In the genomic region with DNA sequence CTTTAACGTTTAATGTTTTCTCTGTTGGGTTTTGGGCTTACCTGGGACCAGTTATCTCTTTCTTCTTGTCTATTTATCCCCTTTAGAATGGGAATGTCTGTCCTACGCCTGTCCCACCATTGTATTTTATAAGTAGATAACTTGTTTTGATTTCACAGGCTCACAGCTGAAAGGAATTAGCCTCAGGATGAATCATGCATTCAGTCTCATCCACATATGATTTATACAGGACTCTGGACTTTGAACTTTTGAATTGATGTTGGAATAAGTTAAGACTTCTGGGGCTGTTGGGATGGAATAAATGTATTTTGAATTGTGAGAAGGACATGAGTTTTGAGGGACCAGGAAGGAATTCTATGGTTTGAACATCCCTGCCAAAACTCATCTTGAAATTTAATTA, we compare ENCODE assay signal across 22 cellular contexts.
DNase-seq lines count a peak whose midpoint lies in the region; ATAC-seq and TF ChIP-seq lines count a peak whose summit lies in the region.
"Had no signal": no experiment of that assay in that cellular context is flagged by ENCODE, and none has a peak within 500 bp of the region (broad histone marks: within the 10 kb centered on the region; RNA-seq: fewer than 3 reads in every experiment).

No MANE protein-coding gene starts in this region.

- CTCF ChIA-PET in IMR-90 (lab: Yijun Ruan, JAX): no interaction called here
- CTCF ChIA-PET in CD8-positive, alpha-beta memory T cell (lab: Charles Lee): no interaction called here

- TF ChIP-seq POLR2A in IMR-90 (IDR thresholded peaks at IDR 0.05; ENCODE audit: low read depth, low read length): no peak

- H3K27me3 ChIP-seq in IMR-90 (ENCODE audit: control insufficient read depth, insufficient read depth, low read length): no peaks in the 10 kb centered on the region
- H3K27me3 ChIP-seq in neural progenitor cell: no peaks in the 10 kb centered on the region
- H3K27me3 ChIP-seq in CD8-positive, alpha-beta memory T cell (ENCODE audit: insufficient read depth, low read length, poor library complexity, severe bottlenecking): no peaks in the 10 kb centered on the region
- H3K27me3 ChIP-seq: BLaER1 treated with 17β-estradiol and CSF1 and Interleukin-3, amounts not matched to agents 10 nM and 100 nM had no signal

- H4K8ac ChIP-seq in IMR-90 (ENCODE audit: low read depth in 2 of 2, low read length in 2 of 2): no peak overlapping the region

- no peaks in the 10 kb centered on the region for H3K27me3 Mint-ChIP-seq in neural progenitor cell (ENCODE audit: insufficient read depth, low read depth)
- peaks cover 13 to 19% of the 10 kb centered on the region in 2 donors for H3K27me3 Mint-ChIP-seq in CD8-positive, alpha-beta memory T cell

- no peak overlapping the region for H3K14ac ChIP-seq in IMR-90 (replicated peaks; ENCODE audit: low read depth, low read length)

- no peak overlapping the region for H2BK120ac ChIP-seq in IMR-90 (ENCODE audit: low read depth, low read length)

- no peak overlapping the region for H3K4me3 Mint-ChIP-seq in neural progenitor cell
- H3K4me3 Mint-ChIP-seq in CD8-positive, alpha-beta memory T cell: no peak overlapping the region
- H3K4me3 Mint-ChIP-seq: B cell; CD8-positive, alpha-beta T cell; HFFc6 had no signal

- H3K79me2 ChIP-seq in neural progenitor cell (ENCODE audit: low read depth): no peaks in the 10 kb centered on the region

- no peaks in the 10 kb centered on the region for H3K4me1 ChIP-seq in IMR-90 (ENCODE audit: control insufficient read depth, insufficient read depth, low read length)
- H3K4me1 ChIP-seq in neural progenitor cell: no peaks in the 10 kb centered on the region
- no peaks in the 10 kb centered on the region for H3K4me1 ChIP-seq in CD8-positive, alpha-beta memory T cell (ENCODE audit: insufficient read depth, low read length)

- TF ChIP-seq RAD21 in IMR-90 (IDR thresholded peaks at IDR 0.05; ENCODE audit: low read length): no peak

- H2BK20ac ChIP-seq in IMR-90 (ENCODE audit: low read depth, low read length): no peak overlapping the region

- no peaks in the 10 kb centered on the region for H3F3A ChIP-seq in neural progenitor cell (ENCODE audit: low read depth)

- no peak overlapping the region for H4K91ac ChIP-seq in IMR-90 (ENCODE audit: insufficient read depth, low read depth, low read length)

- intact Hi-C loops in IMR-90 (cut with micrococcal nuclease): no loop called here

- H2AK9ac ChIP-seq in IMR-90 (replicated peaks; ENCODE audit: low read depth, low read length, poor library complexity): no peak overlapping the region

- H4K20me1 ChIP-seq in IMR-90 (ENCODE audit: insufficient read depth, low read length): no peaks in the 10 kb centered on the region
- H4K20me1 ChIP-seq in neural progenitor cell (ENCODE audit: low read depth): no peaks in the 10 kb centered on the region
- H4K20me1 ChIP-seq: BLaER1 treated with 17β-estradiol and CSF1 and Interleukin-3, amounts not matched to agents 10 nM and 100 nM had no signal

- H3K27ac Mint-ChIP-seq in neural progenitor cell: no peak overlapping the region
- no peak overlapping the region for H3K27ac Mint-ChIP-seq in CD8-positive, alpha-beta memory T cell
- H3K27ac Mint-ChIP-seq: B cell; CD8-positive, alpha-beta T cell; HFFc6 had no signal

- H4K5ac ChIP-seq in IMR-90 (ENCODE audit: low read depth, low read length): no peak overlapping the region

- dilution Hi-C loops in IMR-90 (cut with HindIII; ENCODE audit: low sequenced_read_pairs, unreplicated experiment): no loop called here

- H3K4me1 Mint-ChIP-seq in neural progenitor cell: no peaks in the 10 kb centered on the region
- no peaks in the 10 kb centered on the region for H3K4me1 Mint-ChIP-seq in CD8-positive, alpha-beta memory T cell
- H3K4me1 Mint-ChIP-seq: B cell had no signal

- H3K18ac ChIP-seq in IMR-90 (ENCODE audit: low read depth, low read length): no peak overlapping the region

- H3K9me3 Mint-ChIP-seq in neural progenitor cell: peaks cover 9% of the 10 kb centered on the region
- peaks cover 6 to 23% (median 20%) of the 10 kb centered on the region in 5 donors for H3K9me3 Mint-ChIP-seq in CD8-positive, alpha-beta memory T cell

- H3K9me3 ChIP-seq in IMR-90 (ENCODE audit: control insufficient read depth, insufficient read depth, low read length) (peaks cover 3% of the 10 kb centered on the region; the same call in 1 of the 2 replicates), neural progenitor cell (ENCODE audit: low read depth) (no peaks in the 10 kb centered on the region)
- H3K9me3 ChIP-seq in CD8-positive, alpha-beta memory T cell (ENCODE audit: low read length): no peaks in the 10 kb centered on the region

- DNase-seq in EH (ENCODE audit: low read depth) (peak; percentile 10), IMR-90 (peak; percentile 41), fibroblast of gingiva (ENCODE audit: low read depth) (peak; percentile 10), stromal cell of bone marrow (ENCODE audit: low read depth) (peak; percentile 14), neural progenitor cell (ENCODE audit: low spot score) (no peak), NCI-H748 treated with DMSO at 0.1 percent for 48 hours (lab: John Stamatoyannopoulos, UW) (no peak)
- DNase-seq in CD8-positive, alpha-beta memory T cell: no peak
- DNase-seq: ACHN; CD8-positive, alpha-beta T cell; COR-L47; DMS 273 treated with DMSO at 0.1 percent for 48 hours; DMS53; DND-41; GDM1; GOT3; H7; HFFc6 had no signal

- no peak overlapping the region for H3K23ac ChIP-seq in IMR-90 (ENCODE audit: low read depth, low read length)

- no peak overlapping the region for H3K4ac ChIP-seq in IMR-90 (ENCODE audit: low read depth, low read length)

- TF ChIP-seq CTCF in IMR-90 (conservative IDR thresholded peaks at IDR 0.05; ENCODE audit: low read depth, low read length) (no peak), neural progenitor cell (IDR thresholded peaks at IDR 0.05) (no peak)

- H3K9me1 ChIP-seq in IMR-90 (ENCODE audit: insufficient read depth, low read length): no peaks in the 10 kb centered on the region

- H3K36me3 Mint-ChIP-seq in neural progenitor cell: peaks cover 9% of the 10 kb centered on the region
- H3K36me3 Mint-ChIP-seq in CD8-positive, alpha-beta memory T cell: peaks cover 0 to 14% (median 0%) of the 10 kb centered on the region in 3 donors
- H3K36me3 Mint-ChIP-seq: CD8-positive, alpha-beta T cell had no signal

- H3K56ac ChIP-seq in IMR-90 (ENCODE audit: extremely low read depth, insufficient read depth, low read length): no peak overlapping the region

- no TSS peak for BruUV-seq in IMR-90 (replicated peaks; lab: Mats Ljungman, UMichigan)

- no CpG with 5 or more reads among the region's 2 CpGs for WGBS in IMR-90 (ENCODE audit: extremely low coverage in 2 of 2, insufficient read length in 1 of 2), 2 experiments

- H3K9ac ChIP-seq in IMR-90 (ENCODE audit: low read depth, low read length) (no peak overlapping the region), neural progenitor cell (no peak overlapping the region)
- H3K9ac ChIP-seq: BLaER1 treated with 17β-estradiol and CSF1 and Interleukin-3, amounts not matched to agents 10 nM and 100 nM; KMS-11 had no signal

- H3K4me3 ChIP-seq in IMR-90 (ENCODE audit: insufficient read depth, low read depth, low read length): no peak overlapping the region
- H3K4me3 ChIP-seq in neural progenitor cell: no peak overlapping the region
- no peak overlapping the region for H3K4me3 ChIP-seq in CD8-positive, alpha-beta memory T cell (ENCODE audit: low read length)
- H3K4me3 ChIP-seq: BLaER1 treated with 17β-estradiol and CSF1 and Interleukin-3, amounts not matched to agents 10 nM and 100 nM had no signal

- ATAC-seq in IMR-90 (ENCODE audit: low read depth): no peak; the same call in 1 of the 2 replicates
- ATAC-seq in HG03196 (IDR thresholded peaks at IDR 0.05; ENCODE audit: unreplicated experiment): no peak
- ATAC-seq: CD8-positive, alpha-beta T cell; HCT116 had no signal

- H3K27ac ChIP-seq in IMR-90 (ENCODE audit: insufficient read depth, low read length) (no peak overlapping the region), neural progenitor cell (no peak overlapping the region)
- no peak overlapping the region for H3K27ac ChIP-seq in CD8-positive, alpha-beta memory T cell (ENCODE audit: low read depth, low read length)
- H3K27ac ChIP-seq: BLaER1 treated with 17β-estradiol and CSF1 and Interleukin-3, amounts not matched to agents 10 nM and 100 nM; KMS-11 had no signal

- H2BK5ac ChIP-seq in IMR-90 (ENCODE audit: low read depth, low read length, poor library complexity, severe bottlenecking): no peak overlapping the region

- H3K36me3 ChIP-seq in IMR-90 (ENCODE audit: control insufficient read depth, insufficient read depth, low read length): no peaks in the 10 kb centered on the region
- H3K36me3 ChIP-seq in neural progenitor cell: no peaks in the 10 kb centered on the region
- no peaks in the 10 kb centered on the region for H3K36me3 ChIP-seq in CD8-positive, alpha-beta memory T cell (ENCODE audit: insufficient read depth, low read length)
- H3K36me3 ChIP-seq: BLaER1 treated with 17β-estradiol and CSF1 and Interleukin-3, amounts not matched to agents 10 nM and 100 nM had no signal

- H2AK5ac ChIP-seq in IMR-90 (ENCODE audit: low read depth, low read length): no peak overlapping the region

- in situ Hi-C loops in IMR-90 (cut with MboI; ENCODE audit: low sequenced_read_pairs): no loop called here

- H2AFZ ChIP-seq in IMR-90 (replicated peaks; ENCODE audit: low read length, poor library complexity) (no peak overlapping the region), neural progenitor cell (replicated peaks) (no peak overlapping the region)

- no peak overlapping the region for H2BK15ac ChIP-seq in IMR-90 (ENCODE audit: low read depth, low read length)

- no peaks in the 10 kb centered on the region for H3K79me1 ChIP-seq in IMR-90 (ENCODE audit: low read depth in 1 of 2, low read length in 2 of 2)

- H3K4me2 ChIP-seq in IMR-90 (ENCODE audit: low read depth, low read length): no peak overlapping the region
- no peak overlapping the region for H3K4me2 ChIP-seq in neural progenitor cell
- H3K4me2 ChIP-seq: BLaER1 treated with 17β-estradiol and CSF1 and Interleukin-3, amounts not matched to agents 10 nM and 100 nM; KMS-11 had no signal

- POLR2A ChIA-PET in IMR-90 (lab: Charles Lee; ENCODE audit: unreplicated experiment): no interaction called here
- POLR2A ChIA-PET in CD8-positive, alpha-beta memory T cell (lab: Charles Lee): no interaction called here

TF ChIP-seq in IMR-90, 13 proteins besides CTCF, POLR2A, EP300 and RAD21 (continues in another document):
- no peak for TF ChIP-seq CEBPB (IDR thresholded peaks at IDR 0.05; ENCODE audit: low read depth, low read length)
- TF ChIP-seq MXI1 (IDR thresholded peaks at IDR 0.05; ENCODE audit: borderline replicate concordance, low read depth, low read length): no peak
- TF ChIP-seq SMC3 (IDR thresholded peaks at IDR 0.05; ENCODE audit: low read depth, low read length): no peak
- no peak for TF ChIP-seq MAFK (IDR thresholded peaks at IDR 0.05; ENCODE audit: low read depth, low read length)
- no peak for TF ChIP-seq RCOR1 (IDR thresholded peaks at IDR 0.05; ENCODE audit: insufficient replicate concordance, low read length)
- no peak for TF ChIP-seq BHLHE40 (IDR thresholded peaks at IDR 0.05; ENCODE audit: low read depth, low read length)

Comparison
In these comparisons a context has a peak if more than half of its experiments do, and no peak if none do; other contexts are left out.
1. DNase-seq: peak in EH (single experiment), IMR-90 (single experiment), fibroblast of gingiva (single experiment) and stromal cell of bone marrow (single experiment); none in neural progenitor cell (single experiment), NCI-H748 treated with DMSO at 0.1 percent for 48 hours (single experiment) and CD8-positive, alpha-beta memory T cell (0 of 5).